ENCODE assay signal across 3 cellular contexts in the genomic region with DNA sequence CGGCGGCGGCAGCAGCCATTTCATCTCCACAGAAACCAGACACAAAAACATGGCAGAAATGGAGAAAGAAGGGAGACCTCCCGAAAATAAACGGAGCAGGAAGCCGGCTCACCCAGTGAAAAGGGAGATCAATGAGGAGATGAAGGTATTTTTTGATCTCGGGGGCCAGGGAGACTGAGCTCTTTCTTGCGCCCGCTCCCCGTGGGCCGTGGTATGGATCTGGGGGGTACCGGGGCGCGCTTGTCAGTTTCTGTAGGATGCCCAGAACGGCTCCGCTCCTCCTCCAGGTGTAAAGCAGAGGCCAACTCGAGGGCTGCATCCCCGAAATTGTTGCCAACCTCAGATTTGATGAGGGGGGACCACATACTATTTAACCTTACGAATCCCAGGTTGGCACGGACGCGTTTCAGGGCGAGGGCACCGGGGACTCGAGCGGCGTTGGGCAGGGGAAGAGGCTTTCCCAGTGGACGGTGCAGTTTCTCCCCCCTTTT.
TF ChIP-seq lines count a peak whose summit lies in the region.

No MANE protein-coding gene starts in this region.

TF ChIP-seq in GM12891, 5 proteins besides CTCF, POLR2A, EP300 and RAD21:
- TF ChIP-seq POU2F2 (IDR thresholded peaks at IDR 0.05; ENCODE audit: low read depth, low read length), result no peak
- TF ChIP-seq PAX5 (IDR thresholded peaks at IDR 0.05; ENCODE audit: insufficient read depth, low read length, severe bottlenecking), result no peak
- TF ChIP-seq TAF1 (IDR thresholded peaks at IDR 0.05; ENCODE audit: low read depth, low read length), result no peak
- TF ChIP-seq SPI1 (IDR thresholded peaks at IDR 0.05; ENCODE audit: low read depth, low read length), result no peak
- TF ChIP-seq POLR2AphosphoS5 (IDR thresholded peaks at IDR 0.05; ENCODE audit: low read depth, low read length), result no peak

TF ChIP-seq in endothelial cell of umbilical vein, 7 proteins besides CTCF, POLR2A, EP300 and RAD21:
- TF ChIP-seq, protein P1, sequence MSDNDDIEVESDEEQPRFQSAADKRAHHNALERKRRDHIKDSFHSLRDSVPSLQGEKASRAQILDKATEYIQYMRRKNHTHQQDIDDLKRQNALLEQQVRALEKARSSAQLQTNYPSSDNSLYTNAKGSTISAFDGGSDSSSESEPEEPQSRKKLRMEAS (IDR thresholded peaks at IDR 0.05; ENCODE audit: insufficient read depth, insufficient read length), result no peak
- no peak for TF ChIP-seq EZH2 (IDR thresholded peaks at IDR 0.05; ENCODE audit: borderline replicate concordance, low read depth, low read length, severe bottlenecking)
- TF ChIP-seq POLR2AphosphoS5 (IDR thresholded peaks at IDR 0.05; ENCODE audit: insufficient read depth, low read depth, low read length), result no peak
- no peak for TF ChIP-seq JUN (IDR thresholded peaks at IDR 0.05; ENCODE audit: borderline replicate concordance, insufficient read depth, insufficient read length, low read depth)
- TF ChIP-seq GATA2 (IDR thresholded peaks at IDR 0.05; ENCODE audit: insufficient read depth, insufficient read length, low read depth, low read length), result no peak
- TF ChIP-seq MYC (IDR thresholded peaks at IDR 0.05; ENCODE audit: low read depth, low read length), result no peak
- no peak for TF ChIP-seq FOS (IDR thresholded peaks at IDR 0.05; ENCODE audit: borderline replicate concordance, insufficient read depth, low read length)

TF ChIP-seq in neural cell, 6 proteins besides CTCF, POLR2A, EP300 and RAD21 (continued from another document):
- no peak for TF ChIP-seq SMC3 (conservative IDR thresholded peaks at IDR 0.05; ENCODE audit: poor library complexity)
- no peak for TF ChIP-seq EZH2 (IDR thresholded peaks at IDR 0.05; ENCODE audit: borderline replicate concordance, insufficient read depth, low read length, poor library complexity, severe bottlenecking)
- no peak for TF ChIP-seq MXI1 (conservative IDR thresholded peaks at IDR 0.05; ENCODE audit: poor library complexity, severe bottlenecking)
- TF ChIP-seq POLR2AphosphoS5 (IDR thresholded peaks at IDR 0.05), result peak; percentile 9
- TF ChIP-seq REST (IDR thresholded peaks at IDR 0.05; ENCODE audit: borderline replicate concordance), result peak; percentile 32
